ENCODE assay signal across 8 cellular contexts in genomic region chr12:15700595-15700994, GRCh38.
DNase-seq lines count a peak whose midpoint lies in the region; ATAC-seq and TF ChIP-seq lines count a peak whose summit lies in the region.

No MANE protein-coding gene starts in this region.

- peaks cover 2 to 22% (median 12%) of the 10 kb centered on the region in 4 donors for H3K4me1 Mint-ChIP-seq in naive thymus-derived CD8-positive, alpha-beta T cell

- no peak overlapping the region for H3K4me3 ChIP-seq in AG04449 (ENCODE audit: low read depth, low read length)

- H3K4me3 Mint-ChIP-seq in naive thymus-derived CD8-positive, alpha-beta T cell, result peak overlapping the region in 1 of 10 donors; percentile 36

- peak; percentile 60 for ATAC-seq in GM19043 (IDR thresholded peaks at IDR 0.05; ENCODE audit: low read depth, unreplicated experiment)
- no peak for ATAC-seq in naive thymus-derived CD8-positive, alpha-beta T cell

- TF ChIP-seq CTCF in AG04449 (IDR thresholded peaks at IDR 0.05; ENCODE audit: insufficient read depth, low read length, missing control alignments), result no peak

- peaks cover 0 to 2% (median 0%) of the 10 kb centered on the region in 9 donors for H3K9me3 Mint-ChIP-seq in naive thymus-derived CD8-positive, alpha-beta T cell

- POLR2A ChIA-PET in AG04449 (lab: Yijun Ruan, JAX), result no interaction called here
- POLR2A ChIA-PET in naive thymus-derived CD8-positive, alpha-beta T cell (lab: Charles Lee), result no interaction called here

- H3K27me3 Mint-ChIP-seq in naive thymus-derived CD8-positive, alpha-beta T cell, result peaks cover 0 to 3% (median 2%) of the 10 kb centered on the region in 5 donors

- CTCF ChIA-PET in AG04449 (lab: Yijun Ruan, JAX), result no interaction called here

- no peak overlapping the region for H3K27ac Mint-ChIP-seq in naive thymus-derived CD8-positive, alpha-beta T cell

- DNase-seq in AG04449 (ENCODE audit: low read depth, low spot score) (peak; percentile 69), HS-27A (ENCODE audit: low read depth) (peak; percentile 90), amniotic epithelial cell (ENCODE audit: low read depth) (peak; percentile 91), kidney tubule cell (ENCODE audit: low spot score) (peak; percentile 90), ecto neural progenitor cell (ENCODE audit: low spot score) (no peak), anterior cingulate cortex (lab: John Stamatoyannopoulos, UW) (no peak)
- no peak for DNase-seq in naive thymus-derived CD8-positive, alpha-beta T cell

- H3K36me3 Mint-ChIP-seq in naive thymus-derived CD8-positive, alpha-beta T cell, result no peaks in the 10 kb centered on the region

Comparison
In these comparisons a context has a peak if more than half of its experiments do, and no peak if none do; other contexts are left out.
1. DNase-seq: peak in AG04449 (single experiment), HS-27A (single experiment), amniotic epithelial cell (single experiment) and kidney tubule cell (single experiment); none in ecto neural progenitor cell (single experiment), anterior cingulate cortex (0 of 58) and naive thymus-derived CD8-positive, alpha-beta T cell (0 of 10).